8 cellular contexts compared by ENCODE assay signal in genomic region chr7:73738220-73738611, GRCh38. TPM values are rescaled to one million over a fixed set of nuclear protein-coding genes. Genes with fewer than 3 reads are reported as not detected.
DNase-seq lines count a peak whose midpoint lies in the region; ATAC-seq and TF ChIP-seq lines count a peak whose summit lies in the region.

No MANE protein-coding gene starts in this region.

- H3K9me2 ChIP-seq in neural cell (ENCODE audit: insufficient read depth, low read length): no peaks in the 10 kb centered on the region

- peak overlapping the region; percentile 63 for H3K27ac ChIP-seq in neural cell (ENCODE audit: low read length)
- peak overlapping the region; percentile 83 to 89 for H3K27ac ChIP-seq in tibial artery

- H3K4me3 ChIP-seq in fibroblast of villous mesenchyme (ENCODE audit: low read depth, low read length) (peak overlapping the region; percentile 87), neural cell (ENCODE audit: low read length) (peak overlapping the region; percentile 81), tibial artery (peak overlapping the region; percentile 74 to 93)

- H3K4me2 ChIP-seq in neural cell (ENCODE audit: low read length): peak overlapping the region; percentile 80

- H3K9me3 ChIP-seq in neural cell (ENCODE audit: low read length) (no peaks in the 10 kb centered on the region), tibial artery (no peaks in the 10 kb centered on the region)

- no peaks in the 10 kb centered on the region for H3K27me3 ChIP-seq in neural cell (ENCODE audit: insufficient read depth, low read depth, low read length)
- no peaks in the 10 kb centered on the region for H3K27me3 ChIP-seq in tibial artery

- H3K36me3 ChIP-seq in neural cell (ENCODE audit: insufficient read depth, low read length) (no peaks in the 10 kb centered on the region), tibial artery (peaks cover 0 to 26% (median 6%) of the 10 kb centered on the region in 3 donors)

- peaks cover 0 to 35% (median 30%) of the 10 kb centered on the region in 4 donors for H3K4me1 ChIP-seq in tibial artery

- TF ChIP-seq EP300 in neural cell (conservative IDR thresholded peaks at IDR 0.05; ENCODE audit: poor library complexity, severe bottlenecking): no peak

- H3K79me2 ChIP-seq in neural cell (replicated peaks; ENCODE audit: insufficient read depth, low read length): no peaks in the 10 kb centered on the region

- ATAC-seq in HG02884 (IDR thresholded peaks at IDR 0.05; ENCODE audit: unreplicated experiment) (peak; percentile 5), HG03439 (IDR thresholded peaks at IDR 0.05; ENCODE audit: unreplicated experiment) (no peak)

- peak overlapping the region; percentile 97 for H3K9ac ChIP-seq in neural cell (ENCODE audit: low read length)

- no peak for TF ChIP-seq CTCF in GM10266 (IDR thresholded peaks at IDR 0.05; ENCODE audit: control insufficient read depth, insufficient read depth, low read depth, missing control alignments)
- no peak for TF ChIP-seq CTCF in fibroblast of villous mesenchyme (IDR thresholded peaks at IDR 0.05; ENCODE audit: insufficient read depth, low read depth, low read length)
- TF ChIP-seq CTCF in neural cell (IDR thresholded peaks at IDR 0.05; ENCODE audit: poor library complexity, severe bottlenecking): no peak
- no peak for TF ChIP-seq CTCF in tibial artery (IDR thresholded peaks at IDR 0.05)

- no peaks in the 10 kb centered on the region for H4K20me1 ChIP-seq in neural cell (ENCODE audit: insufficient read depth)

- DNase-seq in GM10266 (ENCODE audit: extremely low spot score) (peak; percentile 83), OCI-M1 (lab: John Stamatoyannopoulos, UW) (peak; percentile 88), fibroblast of villous mesenchyme (ENCODE audit: low read depth) (peak; percentile 50), tibial artery (peak in 1 of 2 donors; percentile 77)
- peak; percentile 38 for DNase-seq in activated gamma-delta T cell treated with anti-CD3 and anti-CD28 coated beads, Interleukin-2, amount 50 U/mL, for 16 hours (ENCODE audit: low read depth)

- intact Hi-C loops in tibial artery (cut with DNase I; ENCODE audit: low total_unique reads): loop anchor here (5.0 kb wide), 1 partner anchor 71 kb away; the partner anchor contains the start of gene VPS37D

- no peak for TF ChIP-seq RAD21 in neural cell (conservative IDR thresholded peaks at IDR 0.05)

- peak overlapping the region; percentile 80 for H2AFZ ChIP-seq in neural cell (ENCODE audit: low read depth, low read length)

- H3F3A ChIP-seq in neural cell (ENCODE audit: insufficient read depth, low read length, poor library complexity, severe bottlenecking): no peaks in the 10 kb centered on the region

TF ChIP-seq in neural cell, 6 proteins besides CTCF, POLR2A, EP300 and RAD21:
- TF ChIP-seq EZH2 (IDR thresholded peaks at IDR 0.05; ENCODE audit: borderline replicate concordance, insufficient read depth, low read length, poor library complexity, severe bottlenecking) (no peak), REST (IDR thresholded peaks at IDR 0.05; ENCODE audit: borderline replicate concordance) (no peak), POLR2AphosphoS5 (IDR thresholded peaks at IDR 0.05) (no peak)

RNA-seq across cellular contexts. Expression of gene ABHD11, which starts 0.4 kb away (rescaled TPM):
- 8.2 and 11.9 TPM in 2 replicates for total RNA-seq in fibroblast of villous mesenchyme
- 12.8 and 26.0 TPM in 2 replicates for polyA plus RNA-seq in neural cell
- polyA minus RNA-seq in neural cell: 8.1 and 9.7 TPM in 2 replicates

RNA-seq across cellular contexts. Expression of gene STX1A, which starts 18.7 kb away (rescaled TPM):
- total RNA-seq in fibroblast of villous mesenchyme: 6.8 and 8.2 TPM in 2 replicates
- polyA plus RNA-seq in neural cell: 123 and 144 TPM in 2 replicates
- polyA minus RNA-seq in neural cell: 39.2 and 39.8 TPM in 2 replicates

RNA-seq across cellular contexts. Expression of gene CLDN3, which starts 31.9 kb away (rescaled TPM):
- not detected in 2 replicates for total RNA-seq in fibroblast of villous mesenchyme
- not detected in 2 replicates for polyA plus RNA-seq in neural cell
- not detected in 2 replicates for polyA minus RNA-seq in neural cell

RNA-seq across cellular contexts. Expression of gene BUD23, which starts 54.8 kb away (rescaled TPM):
- total RNA-seq in fibroblast of villous mesenchyme: 38.0 and 39.7 TPM in 2 replicates
- 75.9 and 82.9 TPM in 2 replicates for polyA plus RNA-seq in neural cell
- 29.9 and 33.5 TPM in 2 replicates for polyA minus RNA-seq in neural cell

RNA-seq across cellular contexts. Expression of gene DNAJC30, which starts 55.0 kb away (rescaled TPM):
- total RNA-seq in fibroblast of villous mesenchyme: 2.3 and 3.0 TPM in 2 replicates
- polyA plus RNA-seq in neural cell: 1.1 and 1.3 TPM in 2 replicates
- polyA minus RNA-seq in neural cell: 3.1 and 4.1 TPM in 2 replicates
